ENCODE assay signal across 16 cellular contexts in the genomic region with DNA sequence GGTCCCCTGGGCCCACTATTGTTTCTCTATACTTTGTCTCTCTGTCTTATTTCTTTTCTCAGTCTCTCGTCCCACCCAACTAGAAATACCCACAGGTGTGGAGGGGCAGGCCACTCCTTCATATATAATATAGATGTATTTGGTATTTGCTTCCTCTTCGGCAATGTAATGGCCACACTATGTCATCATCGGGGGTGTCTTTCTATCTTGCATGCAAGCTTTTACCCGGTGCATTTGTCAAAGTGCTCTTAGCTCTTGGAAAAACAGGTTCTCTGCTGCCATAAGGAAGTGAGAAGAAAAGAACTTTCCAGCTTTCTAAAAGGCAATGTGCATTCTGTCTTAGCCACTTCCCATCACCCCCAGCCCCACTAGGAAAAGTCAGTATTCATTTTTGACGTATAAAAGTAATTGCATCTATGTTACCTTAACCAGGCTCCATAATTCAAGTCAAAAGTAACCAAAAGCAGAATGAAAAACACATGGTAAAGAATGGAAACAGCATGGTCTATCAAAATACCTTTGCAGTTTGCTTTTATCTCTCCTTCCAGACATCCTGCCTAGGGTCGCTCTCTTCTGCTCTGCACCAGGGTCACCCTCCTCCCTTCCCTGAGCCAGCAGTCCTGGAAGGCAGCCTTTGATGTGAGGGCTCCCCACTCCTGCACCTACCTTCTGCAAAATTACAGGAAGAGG. TPM values are rescaled to one million over a fixed set of nuclear protein-coding genes. Genes with fewer than 3 reads are reported as not detected.
A peak's percentile ranks its signal among the peaks of the same experiment; 100 is the strongest.
DNase-seq lines count a peak whose midpoint lies in the region; ATAC-seq and TF ChIP-seq lines count a peak whose summit lies in the region.
"Had no signal": no experiment of that assay in that cellular context is flagged by ENCODE, and none has a peak within 500 bp of the region (broad histone marks: within the 10 kb centered on the region; RNA-seq: fewer than 3 reads in every experiment).

No MANE protein-coding gene starts in this region.

- H3K36me3 Mint-ChIP-seq in CD4-positive, alpha-beta T cell (ENCODE audit: low read depth): no peaks in the 10 kb centered on the region

- H3K36me3 ChIP-seq in SK-N-SH (replicated peaks in 1 of 2; ENCODE audit: control insufficient read depth in 1 of 2, insufficient read depth in 2 of 2, low read length in 1 of 2): no peaks in the 10 kb centered on the region
- H3K36me3 ChIP-seq: breast epithelium had no signal

- WGBS in SK-N-SH (ENCODE audit: low lambda C conversion rate): 52% methylated on average over 6 of the region's 6 CpGs

- no peaks in the 10 kb centered on the region for H3K27me3 Mint-ChIP-seq in CD4-positive, alpha-beta T cell
- H3K27me3 Mint-ChIP-seq: activated CD4-positive, alpha-beta T cell treated with anti-CD3 and anti-CD28 coated beads for 36 hours had no signal

- no peak overlapping the region for H2AFZ ChIP-seq in SK-N-SH (ENCODE audit: low read depth)

- H3K9me2 ChIP-seq in SK-N-SH: no peaks in the 10 kb centered on the region

- no peaks in the 10 kb centered on the region for H3K79me2 ChIP-seq in SK-N-SH (ENCODE audit: insufficient read depth)

- TF ChIP-seq CTCF in CD4-positive, alpha-beta T cell (IDR thresholded peaks at IDR 0.05): no peak
- TF ChIP-seq CTCF in SK-N-SH (IDR thresholded peaks at IDR 0.05): no peak

- no peak overlapping the region for H3K27ac ChIP-seq in CD4-positive, alpha-beta T cell (ENCODE audit: low read depth, low read length)
- no peak overlapping the region; a peak in 1 of 4 replicates for H3K27ac ChIP-seq in SK-N-SH (ENCODE audit: low read depth in 2 of 2, low read length in 1 of 2)
- H3K27ac ChIP-seq in angular gyrus (ENCODE audit: low read depth, low read length): peak overlapping the region; percentile 2
- H3K27ac ChIP-seq: breast epithelium had no signal

- no peak for DNase-seq in CD4-positive, alpha-beta T cell
- DNase-seq in SK-N-SH (peak; percentile 32), inferior parietal cortex (ENCODE audit: extremely low spot score) (peak; percentile 23), dermis blood vessel endothelial cell (no peak), NCI-H1436 treated with DMSO at 0.1 percent for 48 hours (lab: John Stamatoyannopoulos, UW) (no peak), HuH-7 (ENCODE audit: low spot score) (no peak), 8988T (no peak)
- DNase-seq: activated CD4-positive, alpha-beta T cell treated with anti-CD3 and anti-CD28 coated beads for 36 hours; activated naive CD4-positive, alpha-beta T cell treated with anti-CD3 and anti-CD28 coated beads, Interleukin-2, amount 50 U/mL, for 16 hours; COR-L47; NCI-H187 treated with DMSO at 0.1 percent for 48 hours; NCI-H446; SHP77; stimulated activated CD4-positive, alpha-beta T cell treated with anti-CD3 and anti-CD28 coated beads, Interleukin-1b, Interleukin-23, amount 100 ng/mL, for 48 hours had no signal

- no peaks in the 10 kb centered on the region for H4K20me1 ChIP-seq in SK-N-SH (ENCODE audit: insufficient read depth)

- H3K4me1 ChIP-seq in SK-N-SH (ENCODE audit: control insufficient read depth in 1 of 2, insufficient read depth in 2 of 2, low read depth in 1 of 2, low read length in 1 of 2): peaks cover 0 to 8% of the 10 kb centered on the region in 2 experiments; a peak in 2 of 4 replicates
- H3K4me1 ChIP-seq: breast epithelium had no signal

- H3F3A ChIP-seq in SK-N-SH (replicated peaks; ENCODE audit: insufficient read depth): no peaks in the 10 kb centered on the region

- H3K4me3 Mint-ChIP-seq in CD4-positive, alpha-beta T cell: peak overlapping the region; percentile 26
- H3K4me3 Mint-ChIP-seq: activated CD4-positive, alpha-beta T cell treated with anti-CD3 and anti-CD28 coated beads for 36 hours had no signal

- intact Hi-C loops in CD4-positive, alpha-beta T cell (cut with DNase I, micrococcal nuclease): no loop called here

- H3K9me3 Mint-ChIP-seq in CD4-positive, alpha-beta T cell: no peaks in the 10 kb centered on the region

- no peak for ATAC-seq in CD4-positive, alpha-beta T cell (ENCODE audit: poor library complexity)

- TF ChIP-seq RAD21 in SK-N-SH (IDR thresholded peaks at IDR 0.05; ENCODE audit: low read length): no peak

- no peak; a peak in 1 of 4 replicates for TF ChIP-seq EP300 in SK-N-SH (IDR thresholded peaks at IDR 0.05; ENCODE audit: borderline replicate concordance in 1 of 2, low read depth in 1 of 2, low read length in 1 of 2)

- no peak overlapping the region for H3K27ac Mint-ChIP-seq in CD4-positive, alpha-beta T cell
- H3K27ac Mint-ChIP-seq: activated CD4-positive, alpha-beta T cell treated with anti-CD3 and anti-CD28 coated beads for 36 hours had no signal

- H3K4me1 Mint-ChIP-seq in CD4-positive, alpha-beta T cell (ENCODE audit: low read depth): peaks cover 32% of the 10 kb centered on the region

- POLR2A ChIA-PET in CD4-positive, alpha-beta T cell (lab: Charles Lee): no interaction called here
- POLR2A ChIA-PET in SK-N-SH (lab: Yijun Ruan, JAX): no interaction called here

- H3K27me3 ChIP-seq in CD4-positive, alpha-beta T cell (ENCODE audit: control insufficient read depth, insufficient read depth, low read length): no peaks in the 10 kb centered on the region
- no peaks in the 10 kb centered on the region for H3K27me3 ChIP-seq in SK-N-SH (ENCODE audit: insufficient read depth)
- H3K27me3 ChIP-seq: breast epithelium had no signal

- H3K4me2 ChIP-seq in SK-N-SH: no peak overlapping the region

- H3K9ac ChIP-seq in SK-N-SH: no peak overlapping the region

- H3K4me3 ChIP-seq in SK-N-SH (ENCODE audit: low read depth in 2 of 2, low read length in 1 of 2): no peak overlapping the region
- H3K4me3 ChIP-seq: breast epithelium had no signal

- CTCF ChIA-PET in CD4-positive, alpha-beta T cell (lab: Charles Lee): no interaction called here
- CTCF ChIA-PET in SK-N-SH (lab: Yijun Ruan, JAX): no interaction called here

- H3K9me3 ChIP-seq in CD4-positive, alpha-beta T cell (ENCODE audit: control insufficient read depth, low read length): no peaks in the 10 kb centered on the region
- no peaks in the 10 kb centered on the region for H3K9me3 ChIP-seq in SK-N-SH
- H3K9me3 ChIP-seq: breast epithelium had no signal

TF ChIP-seq in SK-N-SH, 30 proteins besides CTCF, POLR2A, EP300 and RAD21:
- TF ChIP-seq SIN3A (IDR thresholded peaks at IDR 0.05; ENCODE audit: borderline replicate concordance, low read depth, low read length) (no peak), TCF12 (IDR thresholded peaks at IDR 0.05) (no peak), EZH2phosphoT487 (IDR thresholded peaks at IDR 0.05; ENCODE audit: borderline replicate concordance, low read depth) (no peak), TAF1 (IDR thresholded peaks at IDR 0.05; ENCODE audit: borderline replicate concordance, low read depth, low read length) (no peak), RCOR1 (IDR thresholded peaks at IDR 0.05; ENCODE audit: low read length) (peak; percentile 73; the same call in 1 of the 2 replicates), FOSL2 (IDR thresholded peaks at IDR 0.05; ENCODE audit: borderline replicate concordance, low read depth) (no peak)
- TF ChIP-seq, protein P1, sequence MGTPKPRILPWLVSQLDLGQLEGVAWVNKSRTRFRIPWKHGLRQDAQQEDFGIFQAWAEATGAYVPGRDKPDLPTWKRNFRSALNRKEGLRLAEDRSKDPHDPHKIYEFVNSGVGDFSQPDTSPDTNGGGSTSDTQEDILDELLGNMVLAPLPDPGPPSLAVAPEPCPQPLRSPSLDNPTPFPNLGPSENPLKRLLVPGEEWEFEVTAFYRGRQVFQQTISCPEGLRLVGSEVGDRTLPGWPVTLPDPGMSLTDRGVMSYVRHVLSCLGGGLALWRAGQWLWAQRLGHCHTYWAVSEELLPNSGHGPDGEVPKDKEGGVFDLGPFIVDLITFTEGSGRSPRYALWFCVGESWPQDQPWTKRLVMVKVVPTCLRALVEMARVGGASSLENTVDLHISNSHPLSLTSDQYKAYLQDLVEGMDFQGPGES (IDR thresholded peaks at IDR 0.05; ENCODE audit: low read depth, low read length): no peak

RNA-seq across cellular contexts. Expression of a gene that starts 27.2 kb away (rescaled TPM):
- total RNA-seq in CD4-positive, alpha-beta T cell: under 1 TPM; 0.41 to 0.42 TPM
- polyA plus RNA-seq in SK-N-SH (2012; rRNA removed): 31.7 and 33.1 TPM in 2 replicates
- 25.7 and 28.6 TPM in 2 replicates for polyA plus RNA-seq in SK-N-SH (2012; cell fraction: cytosol; rRNA removed)
- polyA plus RNA-seq in SK-N-SH (2012; cell fraction: nucleus; rRNA removed): 23.6 and 27.0 TPM in 2 replicates
- 42.0 and 56.4 TPM in 2 replicates for total RNA-seq in dermis blood vessel endothelial cell

Comparison
In these comparisons a context has a peak if more than half of its experiments do, and no peak if none do; other contexts are left out.
1. DNase-seq: peak in SK-N-SH (single experiment) and inferior parietal cortex (single experiment); none in CD4-positive, alpha-beta T cell (0 of 10), dermis blood vessel endothelial cell (single experiment), NCI-H1436 treated with DMSO at 0.1 percent for 48 hours (single experiment), HuH-7 (single experiment) and 8988T (single experiment).
2. RNA of a gene that starts 27.2 kb away (total RNA-seq): 42.0 to 56.4 TPM in dermis blood vessel endothelial cell; 0.41 to 0.42 TPM in CD4-positive, alpha-beta T cell; every median in the first group is over 10 times any median in the second.